Comparison of ENCODE assay signal across 2 cellular contexts in genomic region chr1:11523746-11524464, GRCh38.
TF ChIP-seq lines count a peak whose summit lies in the region.

No MANE protein-coding gene starts in this region.

TF ChIP-seq in K562, 482 proteins besides CTCF, POLR2A, EP300 and RAD21:
- TF ChIP-seq ARID1B (IDR thresholded peaks at IDR 0.05) (no peak), SMC3 (conservative IDR thresholded peaks at IDR 0.05; ENCODE audit: insufficient read depth, low read depth, low read length) (no peak), ZFPM2 (CRISPR knock-in tag; IDR thresholded peaks at IDR 0.05) (no peak), ETV5 (CRISPR knock-in tag; IDR thresholded peaks at IDR 0.05; ENCODE audit: low read depth) (no peak), ZNF431 (CRISPR knock-in tag; IDR thresholded peaks at IDR 0.05) (no peak), ZC3H4 (CRISPR knock-in tag; IDR thresholded peaks at IDR 0.05; ENCODE audit: borderline replicate concordance) (no peak), HBP1 (CRISPR knock-in tag; IDR thresholded peaks at IDR 0.05) (no peak), MTF1 (CRISPR knock-in tag; IDR thresholded peaks at IDR 0.05; ENCODE audit: borderline replicate concordance) (no peak), MLLT1 (IDR thresholded peaks at IDR 0.05) (no peak), HNRNPH1 (optimal IDR thresholded peaks at IDR 0.05; ENCODE audit: low read depth, low read length) (no peak), ILK (tag; IDR thresholded peaks at IDR 0.05; ENCODE audit: borderline replicate concordance, low read depth) (no peak), NFATC3 (IDR thresholded peaks at IDR 0.05) (no peak), ZNF408 (CRISPR knock-in tag; IDR thresholded peaks at IDR 0.05; ENCODE audit: low read depth) (no peak), ZNF764 (CRISPR knock-in tag; IDR thresholded peaks at IDR 0.05; ENCODE audit: low read depth) (no peak), MBD1 (CRISPR knock-in tag; IDR thresholded peaks at IDR 0.05) (no peak), ZKSCAN8 (CRISPR knock-in tag; IDR thresholded peaks at IDR 0.05) (no peak)
- TF ChIP-seq, protein P1, sequence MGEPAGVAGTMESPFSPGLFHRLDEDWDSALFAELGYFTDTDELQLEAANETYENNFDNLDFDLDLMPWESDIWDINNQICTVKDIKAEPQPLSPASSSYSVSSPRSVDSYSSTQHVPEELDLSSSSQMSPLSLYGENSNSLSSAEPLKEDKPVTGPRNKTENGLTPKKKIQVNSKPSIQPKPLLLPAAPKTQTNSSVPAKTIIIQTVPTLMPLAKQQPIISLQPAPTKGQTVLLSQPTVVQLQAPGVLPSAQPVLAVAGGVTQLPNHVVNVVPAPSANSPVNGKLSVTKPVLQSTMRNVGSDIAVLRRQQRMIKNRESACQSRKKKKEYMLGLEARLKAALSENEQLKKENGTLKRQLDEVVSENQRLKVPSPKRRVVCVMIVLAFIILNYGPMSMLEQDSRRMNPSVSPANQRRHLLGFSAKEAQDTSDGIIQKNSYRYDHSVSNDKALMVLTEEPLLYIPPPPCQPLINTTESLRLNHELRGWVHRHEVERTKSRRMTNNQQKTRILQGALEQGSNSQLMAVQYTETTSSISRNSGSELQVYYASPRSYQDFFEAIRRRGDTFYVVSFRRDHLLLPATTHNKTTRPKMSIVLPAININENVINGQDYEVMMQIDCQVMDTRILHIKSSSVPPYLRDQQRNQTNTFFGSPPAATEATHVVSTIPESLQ (CRISPR knock-in tag; IDR thresholded peaks at IDR 0.05), result no peak
- TF ChIP-seq, protein P2, sequence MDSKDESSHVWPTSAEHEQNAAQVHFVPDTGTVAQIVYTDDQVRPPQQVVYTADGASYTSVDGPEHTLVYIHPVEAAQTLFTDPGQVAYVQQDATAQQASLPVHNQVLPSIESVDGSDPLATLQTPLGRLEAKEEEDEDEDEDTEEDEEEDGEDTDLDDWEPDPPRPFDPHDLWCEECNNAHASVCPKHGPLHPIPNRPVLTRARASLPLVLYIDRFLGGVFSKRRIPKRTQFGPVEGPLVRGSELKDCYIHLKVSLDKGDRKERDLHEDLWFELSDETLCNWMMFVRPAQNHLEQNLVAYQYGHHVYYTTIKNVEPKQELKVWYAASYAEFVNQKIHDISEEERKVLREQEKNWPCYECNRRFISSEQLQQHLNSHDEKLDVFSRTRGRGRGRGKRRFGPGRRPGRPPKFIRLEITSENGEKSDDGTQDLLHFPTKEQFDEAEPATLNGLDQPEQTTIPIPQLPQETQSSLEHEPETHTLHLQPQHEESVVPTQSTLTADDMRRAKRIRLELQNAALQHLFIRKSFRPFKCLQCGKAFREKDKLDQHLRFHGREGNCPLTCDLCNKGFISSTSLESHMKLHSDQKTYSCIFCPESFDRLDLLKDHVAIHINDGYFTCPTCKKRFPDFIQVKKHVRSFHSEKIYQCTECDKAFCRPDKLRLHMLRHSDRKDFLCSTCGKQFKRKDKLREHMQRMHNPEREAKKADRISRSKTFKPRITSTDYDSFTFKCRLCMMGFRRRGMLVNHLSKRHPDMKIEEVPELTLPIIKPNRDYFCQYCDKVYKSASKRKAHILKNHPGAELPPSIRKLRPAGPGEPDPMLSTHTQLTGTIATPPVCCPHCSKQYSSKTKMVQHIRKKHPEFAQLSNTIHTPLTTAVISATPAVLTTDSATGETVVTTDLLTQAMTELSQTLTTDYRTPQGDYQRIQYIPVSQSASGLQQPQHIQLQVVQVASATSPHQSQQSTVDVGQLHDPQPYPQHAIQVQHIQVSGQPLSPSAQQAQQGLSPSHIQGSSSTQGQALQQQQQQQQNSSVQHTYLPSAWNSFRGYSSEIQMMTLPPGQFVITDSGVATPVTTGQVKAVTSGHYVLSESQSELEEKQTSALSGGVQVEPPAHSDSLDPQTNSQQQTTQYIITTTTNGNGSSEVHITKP (IDR thresholded peaks at IDR 0.05; ENCODE audit: partially characterized antibody), result no peak

TF ChIP-seq in HepG2, 621 proteins besides CTCF, POLR2A, EP300 and RAD21:
- TF ChIP-seq PTBP1 (IDR thresholded peaks at IDR 0.05; ENCODE audit: low read depth, low read length, poor library complexity, severe bottlenecking) (no peak), FOXM1 (CRISPR knock-in tag; IDR thresholded peaks at IDR 0.05) (no peak), ZNF451 (CRISPR knock-in tag; IDR thresholded peaks at IDR 0.05) (no peak), FOXK2 (IDR thresholded peaks at IDR 0.05) (no peak), ZNF253 (CRISPR knock-in tag; IDR thresholded peaks at IDR 0.05; ENCODE audit: borderline replicate concordance) (no peak), KLF13 (CRISPR knock-in tag; IDR thresholded peaks at IDR 0.05) (no peak), TP53 (CRISPR knock-in tag; conservative IDR thresholded peaks at IDR 0.05) (no peak), RXRA (CRISPR knock-in tag; IDR thresholded peaks at IDR 0.05) (no peak), SMYD3 (CRISPR knock-in tag; IDR thresholded peaks at IDR 0.05) (no peak), HOXA9 (CRISPR knock-in tag; IDR thresholded peaks at IDR 0.05; ENCODE audit: borderline replicate concordance) (no peak), ZNF775 (CRISPR knock-in tag; IDR thresholded peaks at IDR 0.05; ENCODE audit: borderline replicate concordance) (no peak), AKAP8 (CRISPR knock-in tag; IDR thresholded peaks at IDR 0.05) (no peak), ZNF3 (CRISPR knock-in tag; IDR thresholded peaks at IDR 0.05) (no peak)
